ENCODE assay signal across 9 cellular contexts in the genomic region with DNA sequence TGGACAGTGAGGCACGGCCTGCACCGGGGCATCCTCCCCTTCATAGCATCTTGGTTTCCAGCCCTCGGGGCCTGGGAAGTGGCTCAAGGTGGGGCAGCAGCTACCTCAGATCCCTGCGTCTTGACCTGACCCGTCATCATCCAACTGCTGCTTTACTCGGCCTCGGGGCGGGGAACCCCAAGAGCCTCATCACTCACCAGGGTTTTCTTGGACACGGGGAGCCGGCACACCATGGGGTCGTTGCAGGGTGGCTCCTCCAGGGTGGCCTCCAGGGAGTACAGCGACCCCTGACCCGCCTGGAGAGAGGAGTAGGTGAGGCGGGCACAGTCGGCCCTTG. TPM values are rescaled to one million over a fixed set of nuclear protein-coding genes. Genes with fewer than 3 reads are reported as not detected.
DNase-seq lines count a peak whose midpoint lies in the region; ATAC-seq and TF ChIP-seq lines count a peak whose summit lies in the region.
"Had no signal": no experiment of that assay in that cellular context is flagged by ENCODE, and none has a peak within 500 bp of the region (broad histone marks: within the 10 kb centered on the region; RNA-seq: fewer than 3 reads in every experiment).

No MANE protein-coding gene starts in this region.

- no peak overlapping the region for H3K27ac Mint-ChIP-seq in HFFc6
- no peak overlapping the region for H3K27ac Mint-ChIP-seq in activated CD8-positive, alpha-beta T cell treated with anti-CD3 and anti-CD28 coated beads, Interleukin-2, amount 10 ng/mL, durations not matched to agents 7 days and 5 days
- H3K27ac Mint-ChIP-seq in stimulated activated effector memory CD8-positive, alpha-beta T cell treated with anti-CD3 and anti-CD28 coated beads, Interleukin-12 subunit alpha, Interleukin-12 subunit beta, amount 100 ng/mL, for 72 hours: no peak overlapping the region

- in situ Hi-C loops in GM13976 (cut with MboI; ENCODE audit: low sequenced_read_pairs, unreplicated experiment): no loop called here

- H3K4me1 Mint-ChIP-seq in HFFc6 (ENCODE audit: low read depth): peaks cover 5% of the 10 kb centered on the region; the same call in 1 of the 2 replicates
- H3K4me1 Mint-ChIP-seq in activated CD8-positive, alpha-beta T cell treated with anti-CD3 and anti-CD28 coated beads, Interleukin-2, amount 10 ng/mL, durations not matched to agents 7 days and 5 days (ENCODE audit: low read depth): peaks cover 3% of the 10 kb centered on the region
- H3K4me1 Mint-ChIP-seq in stimulated activated effector memory CD8-positive, alpha-beta T cell treated with anti-CD3 and anti-CD28 coated beads, Interleukin-12 subunit alpha, Interleukin-12 subunit beta, amount 100 ng/mL, for 72 hours: peaks cover 5% of the 10 kb centered on the region

- CTCF ChIA-PET in activated CD8-positive, alpha-beta T cell treated with anti-CD3 and anti-CD28 coated beads, Interleukin-2, amount 10 ng/mL, durations not matched to agents 7 days and 5 days (lab: Charles Lee): interaction anchor here (1.8 to 3.0 kb wide), 3 partner anchors 10 to 111 kb away, joined by 6 to 18 read pairs (median 16); partner anchors contain the start of gene RBM4B

- H3K27me3 Mint-ChIP-seq in HFFc6 (ENCODE audit: insufficient read depth): peaks cover 15% of the 10 kb centered on the region
- peaks cover 28% of the 10 kb centered on the region for H3K27me3 Mint-ChIP-seq in activated CD8-positive, alpha-beta T cell treated with anti-CD3 and anti-CD28 coated beads, Interleukin-2, amount 10 ng/mL, durations not matched to agents 7 days and 5 days (ENCODE audit: low read depth)

- POLR2A ChIA-PET in activated CD8-positive, alpha-beta T cell treated with anti-CD3 and anti-CD28 coated beads, Interleukin-2, amount 10 ng/mL, durations not matched to agents 7 days and 5 days (lab: Charles Lee): no interaction called here

- H3K4me3 ChIP-seq in foreskin fibroblast (ENCODE audit: low read depth in 1 of 2, low read length in 2 of 2): peak overlapping the region; percentile 48 to 49

- DNase-seq in HFFc6 (no peak), foreskin fibroblast (no peak), midbrain (lab: John Stamatoyannopoulos, UW) (no peak), GM13976 (ENCODE audit: low spot score) (no peak), occipital lobe (lab: John Stamatoyannopoulos, UW) (no peak)
- DNase-seq in activated CD8-positive, alpha-beta T cell treated with anti-CD3 and anti-CD28 coated beads, Interleukin-2, amount 10 ng/mL, durations not matched to agents 7 days and 5 days: no peak
- DNase-seq in stimulated activated effector memory CD8-positive, alpha-beta T cell treated with anti-CD3 and anti-CD28 coated beads, Interleukin-12 subunit alpha, Interleukin-12 subunit beta, amount 100 ng/mL, for 72 hours (ENCODE audit: low spot score in 2 of 2): no peak
- no peak for DNase-seq in stimulated activated CD4-positive, alpha-beta T cell treated with anti-CD3 and anti-CD28 coated beads, Interleukin-4, amount 100 ng/mL, for 1 hour

- no peaks in the 10 kb centered on the region for H3K9me3 Mint-ChIP-seq in HFFc6
- H3K9me3 Mint-ChIP-seq in activated CD8-positive, alpha-beta T cell treated with anti-CD3 and anti-CD28 coated beads, Interleukin-2, amount 10 ng/mL, durations not matched to agents 7 days and 5 days (ENCODE audit: insufficient read depth): no peaks in the 10 kb centered on the region
- H3K9me3 Mint-ChIP-seq in stimulated activated effector memory CD8-positive, alpha-beta T cell treated with anti-CD3 and anti-CD28 coated beads, Interleukin-12 subunit alpha, Interleukin-12 subunit beta, amount 100 ng/mL, for 72 hours: no peaks in the 10 kb centered on the region

- TF ChIP-seq CTCF in HFFc6 (IDR thresholded peaks at IDR 0.05): no peak; the same call in 1 of the 2 replicates
- no peak for TF ChIP-seq CTCF in foreskin fibroblast (IDR thresholded peaks at IDR 0.05; ENCODE audit: low read depth, low read length)
- no peak for TF ChIP-seq CTCF in GM13976 (IDR thresholded peaks at IDR 0.05; ENCODE audit: borderline replicate concordance, control extremely low read depth, extremely low read depth, insufficient read depth, missing control alignments)

- ATAC-seq in activated CD8-positive, alpha-beta T cell treated with anti-CD3 and anti-CD28 coated beads, Interleukin-2, amount 10 ng/mL, durations not matched to agents 7 days and 5 days: no peak
- peak; percentile 3 for ATAC-seq in stimulated activated effector memory CD8-positive, alpha-beta T cell treated with anti-CD3 and anti-CD28 coated beads, Interleukin-12 subunit alpha, Interleukin-12 subunit beta, amount 100 ng/mL, for 72 hours

- H3K36me3 Mint-ChIP-seq in HFFc6 (ENCODE audit: low read depth): no peaks in the 10 kb centered on the region
- no peaks in the 10 kb centered on the region for H3K36me3 Mint-ChIP-seq in activated CD8-positive, alpha-beta T cell treated with anti-CD3 and anti-CD28 coated beads, Interleukin-2, amount 10 ng/mL, durations not matched to agents 7 days and 5 days (ENCODE audit: low read depth)
- H3K36me3 Mint-ChIP-seq in stimulated activated effector memory CD8-positive, alpha-beta T cell treated with anti-CD3 and anti-CD28 coated beads, Interleukin-12 subunit alpha, Interleukin-12 subunit beta, amount 100 ng/mL, for 72 hours: no peaks in the 10 kb centered on the region

- H3K4me3 Mint-ChIP-seq in HFFc6: peak overlapping the region; percentile 65
- peak overlapping the region; percentile 60 for H3K4me3 Mint-ChIP-seq in activated CD8-positive, alpha-beta T cell treated with anti-CD3 and anti-CD28 coated beads, Interleukin-2, amount 10 ng/mL, durations not matched to agents 7 days and 5 days
- peak overlapping the region; percentile 67 for H3K4me3 Mint-ChIP-seq in stimulated activated effector memory CD8-positive, alpha-beta T cell treated with anti-CD3 and anti-CD28 coated beads, Interleukin-12 subunit alpha, Interleukin-12 subunit beta, amount 100 ng/mL, for 72 hours

RNA-seq across cellular contexts. Expression of gene CTSF, which starts 0.7 kb away (rescaled TPM):
- 10 to 100 TPM in 2 of 6 experiments, 1 to 10 TPM in 4; 5.2 to 20.0 (median 6.6) TPM for total RNA-seq in HFFc6 (2021; fragmentation: NEBNext Ultra II Directional; extraction: Animal tissue kit (Norgen Biotek cat#: 25700))
- under 1 TPM; 0.70 to 0.90 TPM for total RNA-seq in activated CD8-positive, alpha-beta T cell treated with anti-CD3 and anti-CD28 coated beads, Interleukin-2, amount 10 ng/mL, durations not matched to agents 7 days and 5 days
- 39.1 TPM for total RNA-seq in occipital lobe

RNA-seq across cellular contexts. Expression of gene ACTN3, which starts 21.1 kb away (rescaled TPM):
- total RNA-seq in HFFc6 (2021; fragmentation: NEBNext Ultra II Directional; extraction: Animal tissue kit (Norgen Biotek cat#: 25700)): under 1 TPM in 4 of 6 experiments, not detected in 2; 0.07 to 0.24 (median 0.10) TPM
- total RNA-seq in activated CD8-positive, alpha-beta T cell treated with anti-CD3 and anti-CD28 coated beads, Interleukin-2, amount 10 ng/mL, durations not matched to agents 7 days and 5 days: not detected
- total RNA-seq in occipital lobe: not detected
- total RNA-seq: glomerular endothelial cell had no signal

RNA-seq across cellular contexts. Expression of gene ZDHHC24, which starts 21.9 kb away (rescaled TPM):
- total RNA-seq in HFFc6 (2021; fragmentation: NEBNext Ultra II Directional; extraction: Animal tissue kit (Norgen Biotek cat#: 25700)): 10 to 100 TPM; 15.4 to 23.3 (median 18.6) TPM
- total RNA-seq in activated CD8-positive, alpha-beta T cell treated with anti-CD3 and anti-CD28 coated beads, Interleukin-2, amount 10 ng/mL, durations not matched to agents 7 days and 5 days: 10 to 100 TPM; 15.5 to 15.9 TPM
- 5.1 TPM for total RNA-seq in occipital lobe

RNA-seq across cellular contexts. Expression of gene CCDC87, which starts 25.1 kb away (rescaled TPM):
- under 1 TPM; 0.19 to 0.66 (median 0.37) TPM for total RNA-seq in HFFc6 (2021; fragmentation: NEBNext Ultra II Directional; extraction: Animal tissue kit (Norgen Biotek cat#: 25700))
- under 1 TPM; 0.55 to 0.70 TPM for total RNA-seq in activated CD8-positive, alpha-beta T cell treated with anti-CD3 and anti-CD28 coated beads, Interleukin-2, amount 10 ng/mL, durations not matched to agents 7 days and 5 days
- total RNA-seq in occipital lobe: 0.62 TPM

RNA-seq across cellular contexts. Expression of gene CCS, which starts 25.2 kb away (rescaled TPM):
- total RNA-seq in HFFc6 (2021; fragmentation: NEBNext Ultra II Directional; extraction: Animal tissue kit (Norgen Biotek cat#: 25700)): 10 to 100 TPM; 25.8 to 27.4 (median 26.5) TPM
- total RNA-seq in activated CD8-positive, alpha-beta T cell treated with anti-CD3 and anti-CD28 coated beads, Interleukin-2, amount 10 ng/mL, durations not matched to agents 7 days and 5 days: 10 to 100 TPM; 29.3 to 32.5 TPM
- 22.0 TPM for total RNA-seq in occipital lobe
